ENCODE assay signal across 11 cellular contexts in genomic region chr6:32397252-32397920, GRCh38. TPM values are rescaled to one million over a fixed set of nuclear protein-coding genes. Genes with fewer than 3 reads are reported as not detected.
A peak's percentile ranks its signal among the peaks of the same experiment; 100 is the strongest.
DNase-seq lines count a peak whose midpoint lies in the region; ATAC-seq, FAIRE-seq and TF ChIP-seq lines count a peak whose summit lies in the region.
"Had no signal": no experiment of that assay in that cellular context is flagged by ENCODE, and none has a peak within 500 bp of the region (broad histone marks: within the 10 kb centered on the region; RNA-seq: fewer than 3 reads in every experiment).

No MANE protein-coding gene starts in this region.

- FAIRE-seq in pancreas (lab: Jason Lieb, UNC) = no peak

- no peaks in the 10 kb centered on the region for H3K9me3 ChIP-seq in pancreas

- no peak overlapping the region for H2AK5ac ChIP-seq in mesendoderm (ENCODE audit: low read length)

- DNase-seq in EH (ENCODE audit: low read depth) (peak; percentile 6), NAMALWA (ENCODE audit: low spot score) (peak; percentile 67), pancreas (no peak), DMS79 (lab: John Stamatoyannopoulos, UW) (no peak), Kasumi-1 (lab: John Stamatoyannopoulos, UW) (no peak), mesendoderm (no peak)
- DNase-seq: effector memory CD4-positive, alpha-beta T cell had no signal

- no peak overlapping the region for H4K8ac ChIP-seq in mesendoderm (ENCODE audit: low read depth, low read length)

- H3K9ac ChIP-seq in mesendoderm (ENCODE audit: low read length) = no peak overlapping the region

- H3K27ac ChIP-seq in pancreas (no peak overlapping the region), mesendoderm (ENCODE audit: low read depth, low read length) (no peak overlapping the region)

- H3K4me3 ChIP-seq in pancreas = no peak overlapping the region
- no peak overlapping the region for H3K4me3 ChIP-seq in mesendoderm (ENCODE audit: low read length)

- H3K27me3 ChIP-seq in pancreas (no peaks in the 10 kb centered on the region), mesendoderm (ENCODE audit: insufficient read depth, low read length, poor library complexity) (no peaks in the 10 kb centered on the region)

- H3K36me3 ChIP-seq in pancreas (no peaks in the 10 kb centered on the region), mesendoderm (ENCODE audit: control insufficient read depth, insufficient read depth, low read length) (no peaks in the 10 kb centered on the region)

- no peak overlapping the region for H3K56ac ChIP-seq in mesendoderm (ENCODE audit: low read length)

- H3K4me1 ChIP-seq in pancreas (no peaks in the 10 kb centered on the region), mesendoderm (ENCODE audit: control insufficient read depth, low read depth, low read length) (no peaks in the 10 kb centered on the region)

- H2BK5ac ChIP-seq in mesendoderm (ENCODE audit: low read length) = no peak overlapping the region

- ATAC-seq in GM19043 (IDR thresholded peaks at IDR 0.05; ENCODE audit: low read depth, unreplicated experiment) (peak; percentile 55), HG02759 (IDR thresholded peaks at IDR 0.05; ENCODE audit: unreplicated experiment) (peak; percentile 68), pancreas (no peak)

- no peaks in the 10 kb centered on the region for H3K79me2 ChIP-seq in mesendoderm (ENCODE audit: control insufficient read depth, insufficient read depth, low read length)

- WGBS in pancreas, 2 donors = 62 to 76% methylated on average over 7 of the region's 7 CpGs
- no CpG with 5 or more reads among the region's 7 CpGs for WGBS in mesendoderm (ENCODE audit: extremely low coverage, insufficient coverage, low lambda C conversion rate)

- no peak overlapping the region for H4K5ac ChIP-seq in mesendoderm (ENCODE audit: low read length)

- no peak overlapping the region for H2BK15ac ChIP-seq in mesendoderm (replicated peaks; ENCODE audit: low read depth)

- no peak overlapping the region for H3K23ac ChIP-seq in mesendoderm (ENCODE audit: low read length)

- H3K4ac ChIP-seq in mesendoderm (ENCODE audit: low read depth, low read length) = no peak overlapping the region

- no peak for TF ChIP-seq CTCF in pancreas (IDR thresholded peaks at IDR 0.05)

- H3K18ac ChIP-seq in mesendoderm (ENCODE audit: low read length) = no peak overlapping the region

- H2BK120ac ChIP-seq in mesendoderm (ENCODE audit: low read depth, low read length) = no peak overlapping the region

- no peaks in the 10 kb centered on the region for H3K79me1 ChIP-seq in mesendoderm (ENCODE audit: low read length)

- intact Hi-C loops in pancreas (cut with DNase I) = loop anchor here in 1 of 3 donors (10.0 kb wide), 1 partner anchor 153 kb away; no protein-coding TSS in a partner anchor

- no peak overlapping the region for H3K4me2 ChIP-seq in mesendoderm (ENCODE audit: low read length)

RNA-seq across cellular contexts. Expression of gene BTNL2, which starts 9.6 kb away (rescaled TPM):
- not detected for total RNA-seq in pancreas
- not detected for polyA plus RNA-seq in pancreas
- not detected for polyA plus RNA-seq in mesendoderm (2013, experiment 1 of 2)
- polyA plus RNA-seq in mesendoderm (2013, experiment 2 of 2) = not detected
- total RNA-seq: HT-29, osteoblast had no signal

RNA-seq across cellular contexts. Expression of gene TSBP1, which starts 25.7 kb away (rescaled TPM):
- not detected for total RNA-seq in pancreas
- polyA plus RNA-seq in pancreas = not detected
- not detected for polyA plus RNA-seq in mesendoderm (2013, experiment 1 of 2)
- not detected for polyA plus RNA-seq in mesendoderm (2013, experiment 2 of 2)
- total RNA-seq: HT-29, osteoblast had no signal

RNA-seq across cellular contexts. Expression of gene HLA-DRA, which starts 42.3 kb away (rescaled TPM):
- total RNA-seq in pancreas = 100 to 1,000 TPM in 2 of 6 donors, 10 to 100 TPM in 4; 16.3 to 414 (median 42.2) TPM
- polyA plus RNA-seq in pancreas = 10 to 100 TPM; 19.3 to 32.4 TPM
- polyA plus RNA-seq in mesendoderm (2013, experiment 1 of 2) = 3.4 TPM
- polyA plus RNA-seq in mesendoderm (2013, experiment 2 of 2) = 3.2 TPM
- total RNA-seq: HT-29 had no signal

Comparison
In these comparisons a context has a peak if more than half of its experiments do, and no peak if none do; other contexts are left out.
1. DNase-seq: peak in EH (single experiment) and NAMALWA (single experiment); none in pancreas (0 of 6), DMS79 (single experiment), Kasumi-1 (0 of 2) and mesendoderm (single experiment).
2. ATAC-seq: peak in GM19043 (single experiment) and HG02759 (single experiment); none in pancreas (0 of 4).